In genomic region chr5:27275353-27275752, GRCh38 we compare ENCODE assay signal across 18 cellular contexts.
DNase-seq lines count a peak whose midpoint lies in the region; ATAC-seq and TF ChIP-seq lines count a peak whose summit lies in the region.
"Had no signal": no experiment of that assay in that cellular context is flagged by ENCODE, and none has a peak within 500 bp of the region (broad histone marks: within the 10 kb centered on the region; RNA-seq: fewer than 3 reads in every experiment).

No MANE protein-coding gene starts in this region.

- no peaks in the 10 kb centered on the region for H3K36me3 ChIP-seq in neural cell (ENCODE audit: insufficient read depth, low read length)
- H3K36me3 ChIP-seq: BE2C had no signal

- no peaks in the 10 kb centered on the region for H3K9me3 ChIP-seq in neural cell (ENCODE audit: low read length)
- H3K9me3 ChIP-seq: BE2C had no signal

- H3K4me2 ChIP-seq in neural cell (ENCODE audit: low read length), result no peak overlapping the region

- H2AFZ ChIP-seq in neural cell (ENCODE audit: low read depth, low read length), result no peak overlapping the region
- H2AFZ ChIP-seq: GM23248 had no signal

- POLR2A ChIA-PET in WTC11 (lab: Charles Lee), result no interaction called here

- no peaks in the 10 kb centered on the region for H3K4me1 Mint-ChIP-seq in WTC11
- H3K4me1 Mint-ChIP-seq: CD4-positive, CD25-positive, alpha-beta regulatory T cell; CD8-positive, alpha-beta memory T cell had no signal

- H3K9me2 ChIP-seq in neural cell (ENCODE audit: insufficient read depth, low read length), result no peaks in the 10 kb centered on the region

- no peak overlapping the region for H3K27ac Mint-ChIP-seq in WTC11
- H3K27ac Mint-ChIP-seq: CD4-positive, CD25-positive, alpha-beta regulatory T cell; CD8-positive, alpha-beta memory T cell had no signal

- no peaks in the 10 kb centered on the region for H3F3A ChIP-seq in neural cell (ENCODE audit: insufficient read depth, low read length, poor library complexity, severe bottlenecking)

- no peaks in the 10 kb centered on the region for H3K27me3 ChIP-seq in neural cell (ENCODE audit: insufficient read depth, low read depth, low read length)
- H3K27me3 ChIP-seq: BE2C had no signal

- no peak for TF ChIP-seq RAD21 in neural cell (conservative IDR thresholded peaks at IDR 0.05)

- TF ChIP-seq CTCF in WTC11 (IDR thresholded peaks at IDR 0.05) (no peak), neural cell (IDR thresholded peaks at IDR 0.05; ENCODE audit: poor library complexity, severe bottlenecking) (no peak), GM20000 (IDR thresholded peaks at IDR 0.05; ENCODE audit: extremely low read depth, missing control alignments) (no peak)

- H3K9me3 Mint-ChIP-seq in WTC11, result peaks cover 16% of the 10 kb centered on the region

- H3K36me3 Mint-ChIP-seq in WTC11, result no peaks in the 10 kb centered on the region
- H3K36me3 Mint-ChIP-seq: CD4-positive, CD25-positive, alpha-beta regulatory T cell; CD8-positive, alpha-beta memory T cell had no signal

- CTCF ChIA-PET in WTC11 (lab: Charles Lee), result no interaction called here

- peak overlapping the region; percentile 63 for H3K27ac ChIP-seq in neural cell (ENCODE audit: low read length)
- H3K27ac ChIP-seq: GM23248 had no signal

- ATAC-seq in WTC11, result peak; percentile 53; the same call in 1 of the 2 replicates

- H3K9ac ChIP-seq in neural cell (ENCODE audit: low read length), result no peak overlapping the region
- H3K9ac ChIP-seq: GM23248 had no signal

- H3K27me3 Mint-ChIP-seq in WTC11 (ENCODE audit: low read depth), result no peaks in the 10 kb centered on the region
- H3K27me3 Mint-ChIP-seq: CD4-positive, CD25-positive, alpha-beta regulatory T cell; CD8-positive, alpha-beta memory T cell had no signal

- no peak overlapping the region for H3K4me3 Mint-ChIP-seq in WTC11
- H3K4me3 Mint-ChIP-seq: CD4-positive, CD25-positive, alpha-beta regulatory T cell; CD8-positive, alpha-beta memory T cell had no signal

- DNase-seq in OCI-M1 (lab: John Stamatoyannopoulos, UW) (peak; percentile 33), WTC11 (ENCODE audit: low spot score) (no peak), kidney glomerular epithelial cell (lab: John Stamatoyannopoulos, UW) (no peak), GM20000 (ENCODE audit: low spot score) (no peak)
- no peak for DNase-seq in activated T-cell treated with anti-CD3 and anti-CD28 coated beads, Interleukin-2, amount 50 U/mL, for 1 hour
- DNase-seq: ACHN; BE2C; C1 segment of cervical spinal cord; CD4-positive, CD25-positive, alpha-beta regulatory T cell; CD8-positive, alpha-beta memory T cell; COR-L47; DMS 273 treated with DMSO at 0.1 percent for 48 hours; DMS53; DND-41; GM23248; HCEC 1CT; IMR-90 had no signal

- no peak overlapping the region for H3K4me3 ChIP-seq in neural cell (ENCODE audit: low read length)
- H3K4me3 ChIP-seq: GM23248 had no signal

- TF ChIP-seq EP300 in neural cell (conservative IDR thresholded peaks at IDR 0.05; ENCODE audit: poor library complexity, severe bottlenecking), result no peak

- H4K20me1 ChIP-seq in neural cell (ENCODE audit: insufficient read depth), result no peaks in the 10 kb centered on the region

- no peaks in the 10 kb centered on the region for H3K79me2 ChIP-seq in neural cell (replicated peaks; ENCODE audit: insufficient read depth, low read length)

TF ChIP-seq in WTC11, 78 proteins besides CTCF, POLR2A, EP300 and RAD21 (continues in another document):
- TF ChIP-seq ZNF281 (CRISPR knock-in tag; IDR thresholded peaks at IDR 0.05) (no peak), GABPB1 (CRISPR knock-in tag; IDR thresholded peaks at IDR 0.05) (no peak), CREB1 (CRISPR knock-in tag; IDR thresholded peaks at IDR 0.05) (no peak), NR1H2 (CRISPR knock-in tag; IDR thresholded peaks at IDR 0.05) (no peak), JUN (CRISPR knock-in tag; IDR thresholded peaks at IDR 0.05) (no peak), ZBTB21 (CRISPR knock-in tag; IDR thresholded peaks at IDR 0.05; ENCODE audit: borderline replicate concordance) (no peak), MXD4 (CRISPR knock-in tag; IDR thresholded peaks at IDR 0.05; ENCODE audit: borderline replicate concordance) (no peak), MAX (CRISPR knock-in tag; IDR thresholded peaks at IDR 0.05) (no peak)
- TF ChIP-seq, protein P1, sequence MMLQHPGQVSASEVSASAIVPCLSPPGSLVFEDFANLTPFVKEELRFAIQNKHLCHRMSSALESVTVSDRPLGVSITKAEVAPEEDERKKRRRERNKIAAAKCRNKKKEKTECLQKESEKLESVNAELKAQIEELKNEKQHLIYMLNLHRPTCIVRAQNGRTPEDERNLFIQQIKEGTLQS (CRISPR knock-in tag; conservative IDR thresholded peaks at IDR 0.05), result no peak

TF ChIP-seq in neural cell, 6 proteins besides CTCF, POLR2A, EP300 and RAD21:
- TF ChIP-seq EZH2 (IDR thresholded peaks at IDR 0.05; ENCODE audit: borderline replicate concordance, insufficient read depth, low read length, poor library complexity, severe bottlenecking) (no peak), TAF1 (IDR thresholded peaks at IDR 0.05; ENCODE audit: low read depth) (no peak), SMC3 (conservative IDR thresholded peaks at IDR 0.05; ENCODE audit: poor library complexity) (no peak), MXI1 (conservative IDR thresholded peaks at IDR 0.05; ENCODE audit: poor library complexity, severe bottlenecking) (no peak), POLR2AphosphoS5 (IDR thresholded peaks at IDR 0.05) (no peak)
- TF ChIP-seq, protein P2, sequence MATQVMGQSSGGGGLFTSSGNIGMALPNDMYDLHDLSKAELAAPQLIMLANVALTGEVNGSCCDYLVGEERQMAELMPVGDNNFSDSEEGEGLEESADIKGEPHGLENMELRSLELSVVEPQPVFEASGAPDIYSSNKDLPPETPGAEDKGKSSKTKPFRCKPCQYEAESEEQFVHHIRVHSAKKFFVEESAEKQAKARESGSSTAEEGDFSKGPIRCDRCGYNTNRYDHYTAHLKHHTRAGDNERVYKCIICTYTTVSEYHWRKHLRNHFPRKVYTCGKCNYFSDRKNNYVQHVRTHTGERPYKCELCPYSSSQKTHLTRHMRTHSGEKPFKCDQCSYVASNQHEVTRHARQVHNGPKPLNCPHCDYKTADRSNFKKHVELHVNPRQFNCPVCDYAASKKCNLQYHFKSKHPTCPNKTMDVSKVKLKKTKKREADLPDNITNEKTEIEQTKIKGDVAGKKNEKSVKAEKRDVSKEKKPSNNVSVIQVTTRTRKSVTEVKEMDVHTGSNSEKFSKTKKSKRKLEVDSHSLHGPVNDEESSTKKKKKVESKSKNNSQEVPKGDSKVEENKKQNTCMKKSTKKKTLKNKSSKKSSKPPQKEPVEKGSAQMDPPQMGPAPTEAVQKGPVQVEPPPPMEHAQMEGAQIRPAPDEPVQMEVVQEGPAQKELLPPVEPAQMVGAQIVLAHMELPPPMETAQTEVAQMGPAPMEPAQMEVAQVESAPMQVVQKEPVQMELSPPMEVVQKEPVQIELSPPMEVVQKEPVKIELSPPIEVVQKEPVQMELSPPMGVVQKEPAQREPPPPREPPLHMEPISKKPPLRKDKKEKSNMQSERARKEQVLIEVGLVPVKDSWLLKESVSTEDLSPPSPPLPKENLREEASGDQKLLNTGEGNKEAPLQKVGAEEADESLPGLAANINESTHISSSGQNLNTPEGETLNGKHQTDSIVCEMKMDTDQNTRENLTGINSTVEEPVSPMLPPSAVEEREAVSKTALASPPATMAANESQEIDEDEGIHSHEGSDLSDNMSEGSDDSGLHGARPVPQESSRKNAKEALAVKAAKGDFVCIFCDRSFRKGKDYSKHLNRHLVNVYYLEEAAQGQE (IDR thresholded peaks at IDR 0.05; ENCODE audit: borderline replicate concordance), result no peak
